In the genomic region with DNA sequence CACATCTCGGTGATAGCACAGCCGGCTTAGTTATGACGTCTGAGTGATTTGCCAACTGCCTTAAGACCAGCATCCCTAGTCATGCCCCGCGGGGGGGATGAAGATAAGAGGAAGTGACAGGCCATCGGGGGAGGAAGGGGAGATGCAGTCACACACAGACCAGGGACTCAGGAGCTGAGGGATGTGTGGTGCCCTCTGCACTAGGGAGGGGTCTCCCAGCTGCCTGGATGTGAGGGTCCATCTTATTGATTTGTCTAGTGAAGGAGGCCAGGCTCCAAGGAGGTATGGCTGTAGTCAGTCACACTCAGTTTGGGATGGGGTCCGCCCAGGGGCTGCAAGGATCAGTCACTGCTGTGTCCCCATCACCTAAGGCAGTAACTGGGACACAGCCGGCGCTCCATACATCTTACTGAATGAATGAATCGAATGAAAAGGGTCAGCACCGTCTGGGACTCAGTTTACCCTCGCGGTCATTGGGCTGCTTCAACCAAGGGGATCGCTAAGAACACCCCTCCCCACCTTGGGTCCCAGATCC, we compare ENCODE assay signal across 8 cellular contexts. TPM values are rescaled to one million over a fixed set of nuclear protein-coding genes. Genes with fewer than 3 reads are reported as not detected.
DNase-seq lines count a peak whose midpoint lies in the region; ATAC-seq and TF ChIP-seq lines count a peak whose summit lies in the region.

No MANE protein-coding gene starts in this region.

- H3K36me3 ChIP-seq in A673 (ENCODE audit: insufficient read depth, low read length, poor library complexity, severe bottlenecking) (no peaks in the 10 kb centered on the region), H7 (replicated peaks; ENCODE audit: control insufficient read depth, insufficient read depth, low read length) (no peaks in the 10 kb centered on the region), SU-DHL-6 (ENCODE audit: low read length) (no peaks in the 10 kb centered on the region), ectodermal cell (ENCODE audit: control insufficient read depth, insufficient read depth, low read length) (no peaks in the 10 kb centered on the region), mesenchymal stem cell (ENCODE audit: control insufficient read depth in 1 of 2, insufficient read depth in 2 of 2, low read depth in 1 of 2, low read length in 2 of 2) (no peaks in the 10 kb centered on the region), transverse colon (no peaks in the 10 kb centered on the region)

- H2AK5ac ChIP-seq in mesenchymal stem cell (ENCODE audit: low read length, severe bottlenecking) = no peak overlapping the region

- peak overlapping the region; percentile 88 for H4K91ac ChIP-seq in mesenchymal stem cell (ENCODE audit: low read length)

- no peaks in the 10 kb centered on the region for H3K9me2 ChIP-seq in SU-DHL-6 (replicated peaks; ENCODE audit: insufficient read depth, low read length)

- H3K14ac ChIP-seq in mesenchymal stem cell (ENCODE audit: low read length in 2 of 2) = peak overlapping the region in 1 of 2 experiments; percentile 53

- H3K18ac ChIP-seq in mesenchymal stem cell (ENCODE audit: low read depth in 1 of 2, low read length in 2 of 2) = peak overlapping the region; percentile 47 to 52

- peak overlapping the region in 1 of 2 experiments; percentile 2 for H3K4ac ChIP-seq in mesenchymal stem cell (ENCODE audit: low read depth in 1 of 2, low read length in 2 of 2)

- H3K9me3 ChIP-seq in A673 (ENCODE audit: low read depth, low read length, poor library complexity, severe bottlenecking) (no peaks in the 10 kb centered on the region), SU-DHL-6 (ENCODE audit: insufficient read depth, low read length) (no peaks in the 10 kb centered on the region), ectodermal cell (ENCODE audit: control insufficient read depth, low read length) (no peaks in the 10 kb centered on the region), mesenchymal stem cell (ENCODE audit: control insufficient read depth, low read length) (no peaks in the 10 kb centered on the region), transverse colon (no peaks in the 10 kb centered on the region)

- H3K79me1 ChIP-seq in mesenchymal stem cell (replicated peaks; ENCODE audit: low read length, poor library complexity, severe bottlenecking) = no peaks in the 10 kb centered on the region

- peaks cover 18% of the 10 kb centered on the region for H3K4me1 ChIP-seq in A673 (ENCODE audit: insufficient read depth, low read length, poor library complexity, severe bottlenecking)
- peaks cover 16% of the 10 kb centered on the region for H3K4me1 ChIP-seq in ectodermal cell (ENCODE audit: control insufficient read depth, insufficient read depth, low read length)
- peaks cover 21% of the 10 kb centered on the region for H3K4me1 ChIP-seq in mesenchymal stem cell (ENCODE audit: control insufficient read depth, insufficient read depth, low read depth, low read length)
- peaks cover 11 to 58% (median 30%) of the 10 kb centered on the region in 4 donors for H3K4me1 ChIP-seq in transverse colon

- peak overlapping the region; percentile 65 for H2BK15ac ChIP-seq in mesenchymal stem cell (ENCODE audit: low read depth, poor library complexity, severe bottlenecking)

- H3K27me3 ChIP-seq in A673 (replicated peaks; ENCODE audit: insufficient read depth, low read depth, low read length, poor library complexity) (no peaks in the 10 kb centered on the region), H7 (ENCODE audit: control insufficient read depth, insufficient read depth, low read length) (no peaks in the 10 kb centered on the region), SU-DHL-6 (ENCODE audit: low read length) (no peaks in the 10 kb centered on the region), ectodermal cell (ENCODE audit: control insufficient read depth, insufficient read depth, low read length, poor library complexity, severe bottlenecking) (no peaks in the 10 kb centered on the region), mesenchymal stem cell (ENCODE audit: control insufficient read depth in 1 of 2, insufficient read depth in 1 of 2, low read length in 2 of 2) (no peaks in the 10 kb centered on the region), transverse colon (no peaks in the 10 kb centered on the region)

- no peak overlapping the region for H3K23ac ChIP-seq in mesenchymal stem cell (ENCODE audit: low read length in 2 of 2)

- ATAC-seq in GM21367 (IDR thresholded peaks at IDR 0.05; ENCODE audit: unreplicated experiment) = no peak

- no peaks in the 10 kb centered on the region for H4K20me1 ChIP-seq in SU-DHL-6 (ENCODE audit: low read depth, low read length)

- no peak overlapping the region for H2BK5ac ChIP-seq in mesenchymal stem cell (ENCODE audit: low read depth, low read length, poor library complexity, severe bottlenecking)

- TF ChIP-seq CTCF in A673 (conservative IDR thresholded peaks at IDR 0.05; ENCODE audit: low read depth, low read length) (no peak), SU-DHL-6 (IDR thresholded peaks at IDR 0.05; ENCODE audit: insufficient read depth, low read length, poor library complexity, severe bottlenecking) (no peak), transverse colon (IDR thresholded peaks at IDR 0.05) (no peak)

- H4K8ac ChIP-seq in mesenchymal stem cell (ENCODE audit: low read length) = no peak overlapping the region

- H2BK120ac ChIP-seq in mesenchymal stem cell (ENCODE audit: low read depth, low read length) = no peak overlapping the region

- H3K9ac ChIP-seq in SU-DHL-6 (ENCODE audit: low read length) = no peak overlapping the region; the same call in 1 of the 2 replicates
- H3K9ac ChIP-seq in mesenchymal stem cell (ENCODE audit: low read length) = peak overlapping the region; percentile 92

- no TSS peak for BruUV-seq in A673 (replicated peaks; lab: Mats Ljungman, UMichigan)

- H3F3A ChIP-seq in SU-DHL-6 (ENCODE audit: insufficient read depth) = peaks cover 20% of the 10 kb centered on the region

- no peak for TF ChIP-seq POLR2A in transverse colon (IDR thresholded peaks at IDR 0.05)

- POLR2A ChIA-PET in A673 (lab: Charles Lee; ENCODE audit: low non-redundant PET) = no interaction called here

- in situ Hi-C loops in transverse colon (cut with MboI; ENCODE audit: low pct_ligation_motif_present in 1 of 4, low pct_unique_long_range_greater_than_20kb in 1 of 4, low sequenced_read_pairs in 3 of 4) = loop anchor here in 3 of 4 donors (5.0 kb wide), 1 partner anchor 34 kb away; no protein-coding TSS in a partner anchor

- CTCF ChIA-PET in A673 (lab: Charles Lee) = interaction anchor here (0.6 kb wide), 1 partner anchor 34 kb away, joined by 13 read pairs; no protein-coding TSS in a partner anchor

- H2AFZ ChIP-seq in SU-DHL-6 (ENCODE audit: low read depth, low read length, severe bottlenecking) = no peak overlapping the region
- no peak overlapping the region for H2AFZ ChIP-seq in mesenchymal stem cell (ENCODE audit: low read depth, low read length)

- peak overlapping the region; percentile 67 to 87 for H2BK12ac ChIP-seq in mesenchymal stem cell (ENCODE audit: low read length in 2 of 2)

- H3K4me3 ChIP-seq in A673 (ENCODE audit: low read depth, low read length, poor library complexity, severe bottlenecking) (peak overlapping the region; percentile 47), H7 (ENCODE audit: insufficient read depth, low read depth, low read length) (peak overlapping the region; percentile 69), SU-DHL-6 (ENCODE audit: insufficient read depth, low read length, poor library complexity, severe bottlenecking) (peak overlapping the region; percentile 33), ectodermal cell (ENCODE audit: insufficient read depth, low read depth, low read length) (peak overlapping the region; percentile 49), mesenchymal stem cell (ENCODE audit: insufficient read depth in 1 of 2, low read depth in 1 of 2, low read length in 2 of 2) (peak overlapping the region; percentile 37 to 79), transverse colon (peak overlapping the region in 3 of 4 donors; percentile 29 to 59 (median 42))

- WGBS in ectodermal cell, 2 experiments = 22 to 26% methylated on average over 14 of the region's 14 CpGs
- 10% methylated on average over 14 of the region's 14 CpGs for WGBS in mesenchymal stem cell
- 8% methylated on average over 14 of the region's 14 CpGs; no CpG with 5 or more reads in 1 of the 2 donors for WGBS in transverse colon (ENCODE audit: low coverage in 1 of 2), 2 donors

- no peak for TF ChIP-seq EP300 in transverse colon (IDR thresholded peaks at IDR 0.05; ENCODE audit: low read depth)

- DNase-seq in A673 (ENCODE audit: low spot score) (peak; percentile 90), H7 (peak; percentile 55), mesenchymal stem cell (peak; percentile 83), transverse colon (peak; percentile 52), posterior cingulate gyrus (no peak)

- intact Hi-C loops in A673 (cut with micrococcal nuclease; ENCODE audit: unreplicated experiment) (no loop called here), transverse colon (cut with DNase I; ENCODE audit: low total_unique reads) (no loop called here), posterior cingulate gyrus (cut with DNase I) (no loop called here)

- no peaks in the 10 kb centered on the region for H3K79me2 ChIP-seq in SU-DHL-6 (ENCODE audit: insufficient read depth, low read length)

- peak overlapping the region; percentile 88 for H3K27ac ChIP-seq in A673 (ENCODE audit: low read depth, low read length, poor library complexity, severe bottlenecking)
- H3K27ac ChIP-seq in SU-DHL-6 (ENCODE audit: low read depth, low read length) = no peak overlapping the region
- no peak overlapping the region for H3K27ac ChIP-seq in ectodermal cell (ENCODE audit: insufficient read depth, low read depth, low read length, poor library complexity, severe bottlenecking)
- H3K27ac ChIP-seq in mesenchymal stem cell (ENCODE audit: low read length, poor library complexity, severe bottlenecking) = no peak overlapping the region
- peak overlapping the region; percentile 91 to 93 (median 92) for H3K27ac ChIP-seq in transverse colon

- H3K4me2 ChIP-seq in SU-DHL-6 (ENCODE audit: low read depth, low read length, poor library complexity, severe bottlenecking) (peak overlapping the region; percentile 49), mesenchymal stem cell (ENCODE audit: low read length, poor library complexity, severe bottlenecking) (peak overlapping the region; percentile 90)

RNA-seq across cellular contexts. Expression of a gene that starts 19.3 kb away (rescaled TPM):
- 158 and 165 TPM in 2 replicates for total RNA-seq in A673 (2021)
- total RNA-seq in H7 (2014; rRNA removed; shearing (Covaris generic)) = 68.5 and 76.6 TPM in 2 replicates
- 100 TPM for polyA plus RNA-seq in ectodermal cell (2013, experiment 1 of 4)
- 96.3 TPM for polyA plus RNA-seq in ectodermal cell (2013, experiment 2 of 4)
- 66.1 TPM for polyA plus RNA-seq in ectodermal cell (2013, experiment 3 of 4)
- 76.0 TPM for polyA plus RNA-seq in ectodermal cell (2013, experiment 4 of 4)
- 96.4 TPM for polyA plus RNA-seq in mesenchymal stem cell (2013, experiment 1 of 2)
- 96.1 TPM for polyA plus RNA-seq in mesenchymal stem cell (2013, experiment 2 of 2)
- 10 to 100 TPM; 38.8 to 42.6 (median 40.0) TPM for total RNA-seq in transverse colon

RNA-seq across cellular contexts. Expression of a gene that starts 24.8 kb away (rescaled TPM):
- total RNA-seq in A673 (2021) (1.0 and 1.9 TPM in 2 replicates), transverse colon (10 to 100 TPM; 14.5 to 64.7 (median 25.6) TPM)
- total RNA-seq in H7 (2014; rRNA removed; shearing (Covaris generic)) = 1.6 and 10.3 TPM in 2 replicates
- 5.4 TPM for polyA plus RNA-seq in ectodermal cell (2013, experiment 1 of 4)
- 4.4 TPM for polyA plus RNA-seq in ectodermal cell (2013, experiment 2 of 4)
- 2.6 TPM for polyA plus RNA-seq in ectodermal cell (2013, experiment 3 of 4)
- 3.3 TPM for polyA plus RNA-seq in ectodermal cell (2013, experiment 4 of 4)
- 167 TPM for polyA plus RNA-seq in mesenchymal stem cell (2013, experiment 1 of 2)
- 130 TPM for polyA plus RNA-seq in mesenchymal stem cell (2013, experiment 2 of 2)

RNA-seq across cellular contexts. Expression of a gene that starts 36.5 kb away (rescaled TPM):
- total RNA-seq in A673 (2021) (23.2 and 30.1 TPM in 2 replicates), transverse colon (1 to 10 TPM in 3 of 4 donors, under 1 TPM in 1; 1.00 to 3.5 (median 1.2) TPM)
- 35.8 and 39.6 TPM in 2 replicates for total RNA-seq in H7 (2014; rRNA removed; shearing (Covaris generic))
- polyA plus RNA-seq in ectodermal cell (2013, experiment 1 of 4) = 12.6 TPM
- polyA plus RNA-seq in ectodermal cell (2013, experiment 2 of 4) = 13.0 TPM
- 7.0 TPM for polyA plus RNA-seq in ectodermal cell (2013, experiment 3 of 4)
- 8.8 TPM for polyA plus RNA-seq in ectodermal cell (2013, experiment 4 of 4)
- 6.0 TPM for polyA plus RNA-seq in mesenchymal stem cell (2013, experiment 1 of 2)
- polyA plus RNA-seq in mesenchymal stem cell (2013, experiment 2 of 2) = 6.5 TPM

RNA-seq across cellular contexts. Expression of a gene that starts 38.1 kb away (rescaled TPM):
- 5.5 and 8.1 TPM in 2 replicates for total RNA-seq in A673 (2021)
- total RNA-seq in H7 (2014; rRNA removed; shearing (Covaris generic)) = 12.8 and 18.9 TPM in 2 replicates
- polyA plus RNA-seq in ectodermal cell (2013, experiment 1 of 4) = 19.1 TPM
- polyA plus RNA-seq in ectodermal cell (2013, experiment 2 of 4) = 15.5 TPM
- 13.9 TPM for polyA plus RNA-seq in ectodermal cell (2013, experiment 3 of 4)
- 19.4 TPM for polyA plus RNA-seq in ectodermal cell (2013, experiment 4 of 4)
- polyA plus RNA-seq in mesenchymal stem cell (2013, experiment 1 of 2) = 9.0 TPM
- polyA plus RNA-seq in mesenchymal stem cell (2013, experiment 2 of 2) = 9.8 TPM
- 100 to 1,000 TPM in 1 of 4 donors, 10 to 100 TPM in 3; 28.5 to 298 (median 44.4) TPM for total RNA-seq in transverse colon

RNA-seq across cellular contexts. Expression of a gene that starts 53.9 kb away (rescaled TPM):
- total RNA-seq in A673 (2021) (6.6 and 9.1 TPM in 2 replicates), transverse colon (10 to 100 TPM in 1 of 4 donors, 1 to 10 TPM in 1, not detected in 2; 5.7 to 13.5 TPM)
- 16.3 and 17.5 TPM in 2 replicates for total RNA-seq in H7 (2014; rRNA removed; shearing (Covaris generic))
- polyA plus RNA-seq in ectodermal cell (2013, experiment 1 of 4) = 20.9 TPM
- 23.0 TPM for polyA plus RNA-seq in ectodermal cell (2013, experiment 2 of 4)
- 18.8 TPM for polyA plus RNA-seq in ectodermal cell (2013, experiment 3 of 4)
- polyA plus RNA-seq in ectodermal cell (2013, experiment 4 of 4) = 22.9 TPM
- polyA plus RNA-seq in mesenchymal stem cell (2013, experiment 1 of 2) = 30.0 TPM
- 31.0 TPM for polyA plus RNA-seq in mesenchymal stem cell (2013, experiment 2 of 2)

Comparison
In these comparisons a context has a peak if more than half of its experiments do, and no peak if none do; other contexts are left out.
1. DNase-seq: peak in A673 (single experiment), H7 (single experiment), mesenchymal stem cell (single experiment) and transverse colon (single experiment); none in posterior cingulate gyrus (0 of 10).
2. H3K27ac ChIP-seq: peak in A673 (single experiment) and transverse colon (4 of 4); none in SU-DHL-6 (single experiment), ectodermal cell (single experiment) and mesenchymal stem cell (single experiment).
3. Peak in every context shown above with its lines, with median percentiles within 50 percentile points of each other: H3K4me3 ChIP-seq.